ENCODE assay signal across 9 cellular contexts in genomic region chr12:47900480-47901129, GRCh38. TPM values are rescaled to one million over a fixed set of nuclear protein-coding genes. Genes with fewer than 3 reads are reported as not detected.
DNase-seq lines count a peak whose midpoint lies in the region; ATAC-seq and TF ChIP-seq lines count a peak whose summit lies in the region.
"Had no signal": no experiment of that assay in that cellular context is flagged by ENCODE, and none has a peak within 500 bp of the region (broad histone marks: within the 10 kb centered on the region; RNA-seq: fewer than 3 reads in every experiment).

No MANE protein-coding gene starts in this region.

- ATAC-seq in GM19395 (IDR thresholded peaks at IDR 0.05; ENCODE audit: unreplicated experiment), result no peak

- peaks cover 57% of the 10 kb centered on the region for H3K4me1 Mint-ChIP-seq in MCF 10A (ENCODE audit: insufficient read depth, unreplicated experiment)

- H3K4me3 Mint-ChIP-seq in MCF 10A (ENCODE audit: unreplicated experiment), result peak overlapping the region; percentile 48
- H3K4me3 Mint-ChIP-seq: B cell had no signal

- H3K4me2 ChIP-seq in osteoblast (ENCODE audit: insufficient read depth, low read length), result peak overlapping the region; percentile 36

- no peaks in the 10 kb centered on the region for H3K36me3 Mint-ChIP-seq in MCF 10A (ENCODE audit: insufficient read depth, unreplicated experiment)

- peaks cover 7% of the 10 kb centered on the region for H3K27me3 ChIP-seq in osteoblast (ENCODE audit: insufficient read depth, low read length)

- H3K27me3 Mint-ChIP-seq in MCF 10A (ENCODE audit: insufficient read depth, unreplicated experiment), result no peaks in the 10 kb centered on the region

- H3K4me1 ChIP-seq in osteoblast (ENCODE audit: insufficient read depth, low read length), result peaks cover 50% of the 10 kb centered on the region

- H3K36me3 ChIP-seq in osteoblast (ENCODE audit: insufficient read depth, low read length), result peaks cover 7% of the 10 kb centered on the region

- peaks cover 53% of the 10 kb centered on the region for H4K20me1 ChIP-seq in osteoblast (ENCODE audit: insufficient read depth, low read length)

- no peaks in the 10 kb centered on the region for H3K9me3 ChIP-seq in osteoblast (ENCODE audit: low read depth, low read length)

- no peak overlapping the region for H2AFZ ChIP-seq in osteoblast (ENCODE audit: low read length)

- no peak overlapping the region for H3K4me3 ChIP-seq in osteoblast (ENCODE audit: insufficient read depth, low read length)

- TF ChIP-seq CTCF in MCF 10A (IDR thresholded peaks at IDR 0.05; ENCODE audit: unreplicated experiment), result peak; percentile 29
- peak; percentile 6 for TF ChIP-seq CTCF in osteoblast (IDR thresholded peaks at IDR 0.05; ENCODE audit: extremely low read depth, low read depth, low read length)

- peak overlapping the region; percentile 41 for H3K27ac Mint-ChIP-seq in MCF 10A (ENCODE audit: low read depth, unreplicated experiment)
- H3K27ac Mint-ChIP-seq: B cell had no signal

- no TSS peak for BruUV-seq in MCF 10A (replicated peaks; lab: Mats Ljungman, UMichigan)

- in situ Hi-C loops in KBM-7 (cut with MboI; ENCODE audit: low pct_unique_long_range_greater_than_20kb, low sequenced_read_pairs), result no loop called here

- DNase-seq in NCI-H2196 (lab: John Stamatoyannopoulos, UW; ENCODE audit: unreplicated experiment), result peak; percentile 7
- no peak for DNase-seq in NCI-H2196 treated with DMSO at 0.1 percent for 48 hours (lab: John Stamatoyannopoulos, UW; ENCODE audit: unreplicated experiment)
- DNase-seq in KBM-7, result peak; percentile 50
- DNase-seq in MCF 10A (ENCODE audit: unreplicated experiment), result peak; percentile 84
- peak; percentile 11 for DNase-seq in osteoblast (ENCODE audit: insufficient read length, low spot score, missing footprints)
- DNase-seq in activated gamma-delta T cell treated with Interleukin-2 at 50 U/mL for 16 hours, result no peak
- DNase-seq in pons (ENCODE audit: low spot score), result no peak

- CTCF ChIA-PET in MCF 10A (lab: Yijun Ruan, JAX), result interaction anchor here (0.6 to 6.4 kb wide), 16 partner anchors 9 to 721 kb away, joined by 3 to 50 read pairs (median 5); partner anchors contain the start of genes PFKM and TMEM106C

- no peak overlapping the region for H3K27ac ChIP-seq in osteoblast (ENCODE audit: low read depth, low read length)

- intact Hi-C loops in MCF 10A (cut with micrococcal nuclease), result loop anchor here (5.0 to 10.0 kb wide), 2 partner anchors 38 to 174 kb away; no protein-coding TSS in a partner anchor

- no peaks in the 10 kb centered on the region for H3K9me3 Mint-ChIP-seq in MCF 10A (ENCODE audit: unreplicated experiment)

- H3K79me2 ChIP-seq in osteoblast (ENCODE audit: insufficient read depth, low read length), result peaks cover 62% of the 10 kb centered on the region

- POLR2A ChIA-PET in MCF 10A (lab: Yijun Ruan, JAX), result interaction anchor here (0.7 to 1.5 kb wide), 7 partner anchors 9 to 49 kb away, joined by 3 to 6 read pairs (median 4); no protein-coding TSS in a partner anchor

RNA-seq across cellular contexts. Expression of gene VDR, which starts 4.2 kb away (rescaled TPM):
- total RNA-seq in MCF 10A (2022), result 22.3 and 23.4 TPM in 2 replicates
- total RNA-seq in osteoblast, result 30.4 and 32.2 TPM in 2 replicates

Comparison
In these comparisons a context has a peak if more than half of its experiments do, and no peak if none do; other contexts are left out.
1. DNase-seq: peak in NCI-H2196 (single experiment), KBM-7 (single experiment), MCF 10A (single experiment) and osteoblast (single experiment); none in NCI-H2196 treated with DMSO at 0.1 percent for 48 hours (single experiment), activated gamma-delta T cell treated with Interleukin-2 at 50 U/mL for 16 hours (single experiment) and pons (single experiment).